Comparison of ENCODE assay signal across 1 cellular context in the genomic region with DNA sequence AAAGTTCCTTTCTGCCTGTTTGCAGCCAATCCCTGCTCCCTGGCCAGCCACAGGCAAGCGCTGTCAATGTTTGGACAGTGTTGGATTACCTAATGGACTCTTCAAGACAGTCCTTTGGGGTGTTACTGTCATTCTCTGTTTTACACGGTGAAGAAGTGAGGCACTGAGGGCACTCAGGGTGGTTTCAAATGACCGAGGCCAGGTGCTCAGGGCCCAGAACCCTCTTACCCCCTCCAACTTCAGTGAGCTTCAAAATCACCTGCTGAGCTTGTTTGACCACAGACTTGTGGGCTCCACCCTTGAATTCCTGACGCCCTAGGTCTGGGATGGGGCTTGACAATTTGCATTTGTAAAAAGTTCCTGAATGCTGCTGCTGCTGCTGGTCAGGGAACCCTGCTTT.
A peak's percentile ranks its signal among the peaks of the same experiment; 100 is the strongest.
TF ChIP-seq lines count a peak whose summit lies in the region.

No MANE protein-coding gene starts in this region.

TF ChIP-seq in H1, 55 proteins besides CTCF, POLR2A, EP300 and RAD21:
- TF ChIP-seq CEBPB (IDR thresholded peaks at IDR 0.05; ENCODE audit: low read depth, low read length) (no peak), TAF1 (IDR thresholded peaks at IDR 0.05; ENCODE audit: low read depth, low read length) (0 out of 2 replicates have a peak, but pooled peaks have one; percentile 46), TAF7 (optimal IDR thresholded peaks at IDR 0.05; ENCODE audit: borderline replicate concordance, low read depth, low read length) (peak; percentile 22), TEAD4 (IDR thresholded peaks at IDR 0.05; ENCODE audit: low read depth, low read length) (peak; percentile 52; the same call in 1 of the 2 replicates), CHD2 (IDR thresholded peaks at IDR 0.05; ENCODE audit: low read length) (no peak), CTBP2 (IDR thresholded peaks at IDR 0.05; ENCODE audit: borderline replicate concordance, insufficient read depth, insufficient read length, low read length) (peak; percentile 37), YY1 (IDR thresholded peaks at IDR 0.05; ENCODE audit: low read depth, low read length) (0 out of 2 replicates have a peak, but pooled peaks have one; percentile 26), POU5F1 (IDR thresholded peaks at IDR 0.05; ENCODE audit: low read depth, low read length) (no peak), BACH1 (IDR thresholded peaks at IDR 0.05; ENCODE audit: low read length) (no peak), SIN3A (conservative IDR thresholded peaks at IDR 0.05 in 1 of 2, IDR thresholded peaks at IDR 0.05 in 1 of 2; ENCODE audit: low read depth in 1 of 2, low read length in 2 of 2) (0 out of 4 replicates have a peak, but pooled peaks of 1 of the 2 experiments have one; percentile 31), MAFK (IDR thresholded peaks at IDR 0.05; ENCODE audit: low read depth, low read length) (no peak), SP1 (IDR thresholded peaks at IDR 0.05; ENCODE audit: low read depth, low read length) (peak; percentile 27; the same call in 1 of the 2 replicates), SIRT6 (IDR thresholded peaks at IDR 0.05; ENCODE audit: low read length) (no peak), SAP30 (IDR thresholded peaks at IDR 0.05; ENCODE audit: insufficient read depth, insufficient replicate concordance, low read length) (no peak), HDAC2 (IDR thresholded peaks at IDR 0.05; ENCODE audit: borderline replicate concordance in 1 of 2, low read depth in 2 of 2, low read length in 2 of 2) (peak; percentile 52 to 71; a peak in 1 of 4 replicates), BRCA1 (IDR thresholded peaks at IDR 0.05; ENCODE audit: low read depth, low read length) (no peak), GABPA (IDR thresholded peaks at IDR 0.05; ENCODE audit: borderline replicate concordance, insufficient read depth, low read length) (no peak), TCF12 (IDR thresholded peaks at IDR 0.05; ENCODE audit: low read depth, low read length) (peak; percentile 83), ASH2L (IDR thresholded peaks at IDR 0.05; ENCODE audit: low read length) (peak; percentile 20), SUZ12 (IDR thresholded peaks at IDR 0.05; ENCODE audit: low read length) (no peak)
- TF ChIP-seq, protein P1, sequence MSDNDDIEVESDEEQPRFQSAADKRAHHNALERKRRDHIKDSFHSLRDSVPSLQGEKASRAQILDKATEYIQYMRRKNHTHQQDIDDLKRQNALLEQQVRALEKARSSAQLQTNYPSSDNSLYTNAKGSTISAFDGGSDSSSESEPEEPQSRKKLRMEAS (IDR thresholded peaks at IDR 0.05): 0 out of 2 replicates have a peak, but pooled peaks have one; percentile 41
- TF ChIP-seq, protein P2, sequence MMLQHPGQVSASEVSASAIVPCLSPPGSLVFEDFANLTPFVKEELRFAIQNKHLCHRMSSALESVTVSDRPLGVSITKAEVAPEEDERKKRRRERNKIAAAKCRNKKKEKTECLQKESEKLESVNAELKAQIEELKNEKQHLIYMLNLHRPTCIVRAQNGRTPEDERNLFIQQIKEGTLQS (IDR thresholded peaks at IDR 0.05; ENCODE audit: insufficient read depth, low read depth, low read length): no peak
